ENCODE assay signal across 14 cellular contexts in genomic region chr15:90875549-90875981, GRCh38.
"Had no signal": no experiment of that assay in that cellular context is flagged by ENCODE, and none has a peak within 500 bp of the region (broad histone marks: within the 10 kb centered on the region; RNA-seq: fewer than 3 reads in every experiment).

No MANE protein-coding gene starts in this region.

- H3K9me3 ChIP-seq: esophagus squamous epithelium, heart right ventricle, left ventricle myocardium inferior, sigmoid colon had no signal

- H3K9me3 Mint-ChIP-seq: activated naive CD8-positive, alpha-beta T cell treated with anti-CD3 and anti-CD28 coated beads, Interleukin-2, amount 10 ng/mL, durations not matched to agents 7 days and 5 days; stimulated activated naive CD8-positive, alpha-beta T cell treated with anti-CD3 and anti-CD28 coated beads, Interleukin-15, amount 100 ng/mL, for 72 hours; T-cell; WTC11 had no signal

- H3K27me3 Mint-ChIP-seq: activated naive CD8-positive, alpha-beta T cell treated with anti-CD3 and anti-CD28 coated beads, Interleukin-2, amount 10 ng/mL, durations not matched to agents 7 days and 5 days; stimulated activated naive CD8-positive, alpha-beta T cell treated with anti-CD3 and anti-CD28 coated beads, Interleukin-15, amount 100 ng/mL, for 72 hours; T-cell had no signal

- DNase-seq: activated CD4-positive, alpha-beta T cell treated with anti-CD3 and anti-CD28 coated beads, Interleukin-2, amount 50 U/mL, for 1 hour; activated naive CD8-positive, alpha-beta T cell treated with anti-CD3 and anti-CD28 coated beads, Interleukin-2, amount 10 ng/mL, durations not matched to agents 7 days and 5 days; esophagus squamous epithelium; foreskin keratinocyte; heart right ventricle; islet precursor cell; left ventricle myocardium inferior; mesendoderm; sigmoid colon; stimulated activated CD4-positive, alpha-beta T cell treated with anti-CD3 and anti-CD28 coated beads, Interleukin-12 subunit alpha, Interleukin-12 subunit beta, amount 100 ng/mL, for 4 hours; stimulated activated naive CD8-positive, alpha-beta T cell treated with anti-CD3 and anti-CD28 coated beads, Interleukin-15, amount 100 ng/mL, for 72 hours; T-cell had no signal

- ATAC-seq: foreskin keratinocyte; heart right ventricle; stimulated activated naive CD8-positive, alpha-beta T cell treated with anti-CD3 and anti-CD28 coated beads, Interleukin-15, amount 100 ng/mL, for 72 hours; T-cell; WTC11 had no signal

- H3K4me3 Mint-ChIP-seq: activated naive CD8-positive, alpha-beta T cell treated with anti-CD3 and anti-CD28 coated beads, Interleukin-2, amount 10 ng/mL, durations not matched to agents 7 days and 5 days; T-cell; WTC11 had no signal

- H3K27me3 ChIP-seq: esophagus squamous epithelium, foreskin keratinocyte, heart right ventricle, sigmoid colon had no signal

- H3K4me3 ChIP-seq: esophagus squamous epithelium, heart right ventricle, left ventricle myocardium inferior, sigmoid colon, SK-N-MC had no signal

- H3K27ac ChIP-seq: foreskin keratinocyte, heart right ventricle, left ventricle myocardium inferior, sigmoid colon, SK-N-MC had no signal
